Comparison of ENCODE assay signal across 1 cellular context in genomic region chr6:107666084-107666981, GRCh38.
A peak's percentile ranks its signal among the peaks of the same experiment; 100 is the strongest.
TF ChIP-seq lines count a peak whose summit lies in the region.

No MANE protein-coding gene starts in this region.

TF ChIP-seq in HEK293, 187 proteins besides CTCF, POLR2A, EP300 and RAD21 (continued from another document):
- peak; percentile 70 for TF ChIP-seq ZNF692 (tag by site-specific recombination; IDR thresholded peaks at IDR 0.05)
